In the genomic region with DNA sequence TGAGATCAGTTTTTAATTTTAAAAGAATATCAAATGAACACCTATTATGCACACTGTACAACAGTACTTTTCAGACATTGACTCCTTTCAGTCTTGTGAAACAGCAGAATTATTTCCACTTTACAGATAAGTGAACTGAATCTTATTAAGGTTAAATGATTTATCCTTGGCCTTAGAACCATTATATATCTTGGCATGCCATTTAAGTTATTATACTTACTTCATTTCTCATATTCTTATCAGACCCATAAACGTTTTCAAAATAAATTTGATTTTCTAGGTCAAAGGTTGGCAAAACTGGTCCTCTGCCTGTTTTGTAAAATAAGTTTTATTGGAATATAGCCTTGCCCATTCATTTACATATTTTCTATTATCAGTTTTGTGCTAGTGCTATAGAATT, we compare ENCODE assay signal across 22 cellular contexts. TPM values are rescaled to one million over a fixed set of nuclear protein-coding genes. Genes with fewer than 3 reads are reported as not detected.
DNase-seq lines count a peak whose midpoint lies in the region; ATAC-seq and TF ChIP-seq lines count a peak whose summit lies in the region.
"Had no signal": no experiment of that assay in that cellular context is flagged by ENCODE, and none has a peak within 500 bp of the region (broad histone marks: within the 10 kb centered on the region; RNA-seq: fewer than 3 reads in every experiment).

No MANE protein-coding gene starts in this region.

- H3K4me2 ChIP-seq in osteoblast (ENCODE audit: insufficient read depth, low read length), result no peak overlapping the region
- H3K4me2 ChIP-seq: PC-9 had no signal

- no peak for ATAC-seq in activated CD8-positive, alpha-beta T cell treated with anti-CD3 and anti-CD28 coated beads for 36 hours
- ATAC-seq in activated CD8-positive, alpha-beta T cell treated with anti-CD3 and anti-CD28 coated beads, Interleukin-2, amount 10 ng/mL, durations not matched to agents 7 days and 5 days, result no peak
- no peak for ATAC-seq in GM18873 (IDR thresholded peaks at IDR 0.05; ENCODE audit: low FRiP score, unreplicated experiment)

- POLR2A ChIA-PET in activated CD8-positive, alpha-beta T cell treated with anti-CD3 and anti-CD28 coated beads for 36 hours (lab: Charles Lee), result interaction anchor here (1.2 kb wide), 1 partner anchor 31 kb away, joined by 5 read pairs; no protein-coding TSS in a partner anchor
- POLR2A ChIA-PET in activated CD8-positive, alpha-beta T cell treated with anti-CD3 and anti-CD28 coated beads, Interleukin-2, amount 10 ng/mL, durations not matched to agents 7 days and 5 days (lab: Charles Lee), result no interaction called here
- POLR2A ChIA-PET in A673 (lab: Charles Lee; ENCODE audit: low non-redundant PET), result interaction anchor here (0.6 kb wide), 1 partner anchor 47 kb away, joined by 3 read pairs; no protein-coding TSS in a partner anchor

- H3K27ac ChIP-seq in brain microvascular endothelial cell (peak overlapping the region; percentile 79), osteoblast (ENCODE audit: low read depth, low read length) (peak overlapping the region; percentile 13), A673 (ENCODE audit: low read depth, low read length, poor library complexity, severe bottlenecking) (no peak overlapping the region)
- H3K27ac ChIP-seq: 22Rv1; BLaER1 treated with 17β-estradiol and CSF1 and Interleukin-3, amounts not matched to agents 10 nM and 100 nM; PC-9; SJSA1 had no signal

- H4K20me1 ChIP-seq in osteoblast (ENCODE audit: insufficient read depth, low read length), result peaks cover 16% of the 10 kb centered on the region

- peak overlapping the region; percentile 30 for H3K27ac Mint-ChIP-seq in activated CD8-positive, alpha-beta T cell treated with anti-CD3 and anti-CD28 coated beads for 36 hours
- no peak overlapping the region for H3K27ac Mint-ChIP-seq in activated CD8-positive, alpha-beta T cell treated with anti-CD3 and anti-CD28 coated beads, Interleukin-2, amount 10 ng/mL, durations not matched to agents 7 days and 5 days
- H3K27ac Mint-ChIP-seq: CD4-positive, alpha-beta T cell had no signal

- no peak for TF ChIP-seq CTCF in activated CD8-positive, alpha-beta T cell treated with anti-CD3 and anti-CD28 coated beads for 36 hours (IDR thresholded peaks at IDR 0.05)
- TF ChIP-seq CTCF in brain microvascular endothelial cell (IDR thresholded peaks at IDR 0.05; ENCODE audit: low read depth, low read length, missing control alignments) (no peak), osteoblast (IDR thresholded peaks at IDR 0.05; ENCODE audit: extremely low read depth, low read depth, low read length) (no peak), A673 (conservative IDR thresholded peaks at IDR 0.05; ENCODE audit: low read depth, low read length) (no peak)

- H3K4me3 ChIP-seq in brain microvascular endothelial cell (ENCODE audit: low read depth, low read length) (no peak overlapping the region), osteoblast (ENCODE audit: insufficient read depth, low read length) (no peak overlapping the region), A673 (ENCODE audit: low read depth, low read length, poor library complexity, severe bottlenecking) (no peak overlapping the region)
- H3K4me3 ChIP-seq: BLaER1 treated with 17β-estradiol and CSF1 and Interleukin-3, amounts not matched to agents 10 nM and 100 nM; PC-9; SJSA1 had no signal

- DNase-seq in activated CD8-positive, alpha-beta T cell treated with anti-CD3 and anti-CD28 coated beads for 36 hours, result no peak
- DNase-seq in activated CD8-positive, alpha-beta T cell treated with anti-CD3 and anti-CD28 coated beads, Interleukin-2, amount 10 ng/mL, durations not matched to agents 7 days and 5 days, result no peak
- no peak for DNase-seq in brain microvascular endothelial cell
- no peak for DNase-seq in osteoblast (ENCODE audit: insufficient read length, low spot score, missing footprints)
- DNase-seq in ACHN, result no peak
- no peak for DNase-seq in A673 (ENCODE audit: low spot score)
- DNase-seq: AML-193; CD4-positive, alpha-beta T cell; H7; Karpas-422; NCI-H1092 treated with DMSO at 0.1 percent for 48 hours; NCI-H1436; NCI-H187; NCI-H524; NCI-H748 treated with DMSO at 0.1 percent for 48 hours; NK-92 treated with Interleukin-12 subunit alpha and Interleukin-12 subunit beta, amount 100 ng/mL, for 24 hours; PC-9; Right ventricle myocardium superior had no signal

- H3K79me2 ChIP-seq in osteoblast (ENCODE audit: insufficient read depth, low read length), result peaks cover 43% of the 10 kb centered on the region

- H3K9me3 ChIP-seq in osteoblast (ENCODE audit: low read depth, low read length), result no peaks in the 10 kb centered on the region
- H3K9me3 ChIP-seq in A673 (ENCODE audit: low read depth, low read length, poor library complexity, severe bottlenecking), result no peaks in the 10 kb centered on the region
- H3K9me3 ChIP-seq: BLaER1 treated with 17β-estradiol and CSF1 and Interleukin-3, amounts not matched to agents 10 nM and 100 nM; SJSA1 had no signal

- peaks cover 47% of the 10 kb centered on the region for H3K36me3 Mint-ChIP-seq in activated CD8-positive, alpha-beta T cell treated with anti-CD3 and anti-CD28 coated beads for 36 hours (ENCODE audit: low read depth)
- H3K36me3 Mint-ChIP-seq in activated CD8-positive, alpha-beta T cell treated with anti-CD3 and anti-CD28 coated beads, Interleukin-2, amount 10 ng/mL, durations not matched to agents 7 days and 5 days (ENCODE audit: low read depth), result peaks cover 54% of the 10 kb centered on the region

- peaks cover 48% of the 10 kb centered on the region for H3K36me3 ChIP-seq in brain microvascular endothelial cell (replicated peaks)
- H3K36me3 ChIP-seq in osteoblast (ENCODE audit: insufficient read depth, low read length), result peaks cover 74% of the 10 kb centered on the region
- peaks cover 85% of the 10 kb centered on the region for H3K36me3 ChIP-seq in A673 (ENCODE audit: insufficient read depth, low read length, poor library complexity, severe bottlenecking)

- no peak overlapping the region for H3K4me3 Mint-ChIP-seq in activated CD8-positive, alpha-beta T cell treated with anti-CD3 and anti-CD28 coated beads for 36 hours
- H3K4me3 Mint-ChIP-seq in activated CD8-positive, alpha-beta T cell treated with anti-CD3 and anti-CD28 coated beads, Interleukin-2, amount 10 ng/mL, durations not matched to agents 7 days and 5 days, result no peak overlapping the region
- H3K4me3 Mint-ChIP-seq: CD4-positive, alpha-beta T cell had no signal

- no peak overlapping the region for H2AFZ ChIP-seq in osteoblast (ENCODE audit: low read length)
- H2AFZ ChIP-seq: PC-9 had no signal

- H3K4me1 ChIP-seq in osteoblast (ENCODE audit: insufficient read depth, low read length), result peaks cover 4% of the 10 kb centered on the region
- no peaks in the 10 kb centered on the region for H3K4me1 ChIP-seq in A673 (ENCODE audit: insufficient read depth, low read length, poor library complexity, severe bottlenecking)
- H3K4me1 ChIP-seq: SJSA1 had no signal

- no TSS peak for BruUV-seq in A673 (replicated peaks; lab: Mats Ljungman, UMichigan)

- H3K27me3 ChIP-seq in brain microvascular endothelial cell (replicated peaks), result no peaks in the 10 kb centered on the region
- no peaks in the 10 kb centered on the region for H3K27me3 ChIP-seq in osteoblast (ENCODE audit: insufficient read depth, low read length)
- H3K27me3 ChIP-seq in A673 (replicated peaks; ENCODE audit: insufficient read depth, low read depth, low read length, poor library complexity), result no peaks in the 10 kb centered on the region
- H3K27me3 ChIP-seq: BLaER1 treated with 17β-estradiol and CSF1 and Interleukin-3, amounts not matched to agents 10 nM and 100 nM; SJSA1 had no signal

- peaks cover 12% of the 10 kb centered on the region for H3K4me1 Mint-ChIP-seq in activated CD8-positive, alpha-beta T cell treated with anti-CD3 and anti-CD28 coated beads for 36 hours (ENCODE audit: low read depth)
- H3K4me1 Mint-ChIP-seq in activated CD8-positive, alpha-beta T cell treated with anti-CD3 and anti-CD28 coated beads, Interleukin-2, amount 10 ng/mL, durations not matched to agents 7 days and 5 days (ENCODE audit: low read depth), result peaks cover 2% of the 10 kb centered on the region

- H3K27me3 Mint-ChIP-seq in activated CD8-positive, alpha-beta T cell treated with anti-CD3 and anti-CD28 coated beads for 36 hours, result no peaks in the 10 kb centered on the region
- H3K27me3 Mint-ChIP-seq in activated CD8-positive, alpha-beta T cell treated with anti-CD3 and anti-CD28 coated beads, Interleukin-2, amount 10 ng/mL, durations not matched to agents 7 days and 5 days (ENCODE audit: low read depth), result no peaks in the 10 kb centered on the region
- H3K27me3 Mint-ChIP-seq: CD4-positive, alpha-beta T cell had no signal

- in situ Hi-C loops in brain microvascular endothelial cell (cut with HindIII; ENCODE audit: low pct_ligation_motif_present, low sequenced_read_pairs) (no loop called here), ACHN (cut with HindIII; ENCODE audit: low pct_ligation_motif_present, low pct_unique_long_range_greater_than_20kb, low sequenced_read_pairs) (no loop called here)

- CTCF ChIA-PET in activated CD8-positive, alpha-beta T cell treated with anti-CD3 and anti-CD28 coated beads for 36 hours (lab: Charles Lee), result no interaction called here
- CTCF ChIA-PET in activated CD8-positive, alpha-beta T cell treated with anti-CD3 and anti-CD28 coated beads, Interleukin-2, amount 10 ng/mL, durations not matched to agents 7 days and 5 days (lab: Charles Lee), result no interaction called here
- CTCF ChIA-PET in A673 (lab: Charles Lee), result interaction anchor here (0.6 kb wide), 1 partner anchor 207 kb away, joined by 5 read pairs; no protein-coding TSS in a partner anchor

- no peaks in the 10 kb centered on the region for H3K9me3 Mint-ChIP-seq in activated CD8-positive, alpha-beta T cell treated with anti-CD3 and anti-CD28 coated beads for 36 hours
- H3K9me3 Mint-ChIP-seq in activated CD8-positive, alpha-beta T cell treated with anti-CD3 and anti-CD28 coated beads, Interleukin-2, amount 10 ng/mL, durations not matched to agents 7 days and 5 days (ENCODE audit: insufficient read depth), result no peaks in the 10 kb centered on the region
- H3K9me3 Mint-ChIP-seq: CD4-positive, alpha-beta T cell had no signal

- intact Hi-C loops in activated CD8-positive, alpha-beta T cell treated with anti-CD3 and anti-CD28 coated beads for 36 hours (cut with micrococcal nuclease), result no loop called here
- intact Hi-C loops in A673 (cut with micrococcal nuclease; ENCODE audit: unreplicated experiment), result no loop called here

RNA-seq across cellular contexts. Expression of a gene that starts 33.0 kb away (rescaled TPM):
- total RNA-seq in activated CD8-positive, alpha-beta T cell treated with anti-CD3 and anti-CD28 coated beads for 36 hours, result 100 to 1,000 TPM; 344 to 373 TPM
- total RNA-seq in activated CD8-positive, alpha-beta T cell treated with anti-CD3 and anti-CD28 coated beads, Interleukin-2, amount 10 ng/mL, durations not matched to agents 7 days and 5 days, result 100 to 1,000 TPM; 187 to 201 TPM
- total RNA-seq in osteoblast (45.7 and 46.3 TPM in 2 replicates), A673 (2021) (315 and 358 TPM in 2 replicates)

RNA-seq across cellular contexts. Expression of a gene that starts 33.0 kb away (rescaled TPM):
- total RNA-seq in activated CD8-positive, alpha-beta T cell treated with anti-CD3 and anti-CD28 coated beads for 36 hours, result 10 to 100 TPM; 17.3 to 17.7 TPM
- 10 to 100 TPM; 16.3 to 18.4 TPM for total RNA-seq in activated CD8-positive, alpha-beta T cell treated with anti-CD3 and anti-CD28 coated beads, Interleukin-2, amount 10 ng/mL, durations not matched to agents 7 days and 5 days
- 38.9 and 47.0 TPM in 2 replicates for total RNA-seq in osteoblast
- total RNA-seq in A673 (2021), result 28.5 and 29.6 TPM in 2 replicates

RNA-seq across cellular contexts. Expression of a gene that starts 33.0 kb away (rescaled TPM):
- 10 to 100 TPM; 77.9 to 83.1 TPM for total RNA-seq in activated CD8-positive, alpha-beta T cell treated with anti-CD3 and anti-CD28 coated beads for 36 hours
- 10 to 100 TPM; 79.0 to 84.0 TPM for total RNA-seq in activated CD8-positive, alpha-beta T cell treated with anti-CD3 and anti-CD28 coated beads, Interleukin-2, amount 10 ng/mL, durations not matched to agents 7 days and 5 days
- total RNA-seq in osteoblast (109 and 128 TPM in 2 replicates), A673 (2021) (95.3 and 103 TPM in 2 replicates)
